Comparison of ENCODE assay signal across 8 cellular contexts in genomic region chr10:70477661-70478162, GRCh38. TPM values are rescaled to one million over a fixed set of nuclear protein-coding genes. Genes with fewer than 3 reads are reported as not detected.
DNase-seq lines count a peak whose midpoint lies in the region; ATAC-seq and TF ChIP-seq lines count a peak whose summit lies in the region.

No MANE protein-coding gene starts in this region.

- peak; percentile 67 for DNase-seq in GM13977 (ENCODE audit: low spot score)
- peak; percentile 87 for DNase-seq in RWPE1 (ENCODE audit: low spot score)
- peak; percentile 75 for DNase-seq in activated naive CD8-positive, alpha-beta T cell treated with anti-CD3 and anti-CD28 coated beads, Interleukin-2, amount 50 U/mL, for 24 hours
- DNase-seq in immature natural killer cell, result peak; percentile 52 to 58 (median 53)
- DNase-seq in stimulated activated CD4-positive, alpha-beta T cell treated with anti-CD3 and anti-CD28 coated beads, Interleukin-2, amount 100 ng/mL, for 48 hours, result peak; percentile 50 to 56
- no peak for DNase-seq in NCI-H1092 (lab: John Stamatoyannopoulos, UW)
- DNase-seq in NCI-H1048 (lab: John Stamatoyannopoulos, UW), result no peak

- no peaks in the 10 kb centered on the region for H3K9me3 Mint-ChIP-seq in activated naive CD8-positive, alpha-beta T cell treated with anti-CD3 and anti-CD28 coated beads, Interleukin-2, amount 50 U/mL, for 24 hours
- H3K9me3 Mint-ChIP-seq in immature natural killer cell, result no peaks in the 10 kb centered on the region

- peaks cover 21% of the 10 kb centered on the region for H3K27me3 Mint-ChIP-seq in activated naive CD8-positive, alpha-beta T cell treated with anti-CD3 and anti-CD28 coated beads, Interleukin-2, amount 50 U/mL, for 24 hours
- H3K27me3 Mint-ChIP-seq in immature natural killer cell (ENCODE audit: low read depth in 3 of 3), result peaks cover 2 to 13% (median 4%) of the 10 kb centered on the region in 3 donors

- H3K4me1 Mint-ChIP-seq in activated naive CD8-positive, alpha-beta T cell treated with anti-CD3 and anti-CD28 coated beads, Interleukin-2, amount 50 U/mL, for 24 hours, result peaks cover 49% of the 10 kb centered on the region
- H3K4me1 Mint-ChIP-seq in immature natural killer cell, result peaks cover 29 to 35% of the 10 kb centered on the region in 2 donors

- ATAC-seq in activated naive CD8-positive, alpha-beta T cell treated with anti-CD3 and anti-CD28 coated beads, Interleukin-2, amount 50 U/mL, for 24 hours, result peak; percentile 42
- ATAC-seq in GM21447 (IDR thresholded peaks at IDR 0.05; ENCODE audit: unreplicated experiment), result no peak

- no peaks in the 10 kb centered on the region for H3K36me3 Mint-ChIP-seq in activated naive CD8-positive, alpha-beta T cell treated with anti-CD3 and anti-CD28 coated beads, Interleukin-2, amount 50 U/mL, for 24 hours (ENCODE audit: low read depth)
- no peaks in the 10 kb centered on the region for H3K36me3 Mint-ChIP-seq in immature natural killer cell

- TF ChIP-seq CTCF in GM13977 (IDR thresholded peaks at IDR 0.05; ENCODE audit: extremely low read depth, insufficient read depth, missing control alignments) (no peak), RWPE1 (conservative IDR thresholded peaks at IDR 0.05; ENCODE audit: low read depth) (no peak)

- in situ Hi-C loops in GM13977 (cut with MboI; ENCODE audit: low pct_unique_long_range_greater_than_20kb, low sequenced_read_pairs, unreplicated experiment), result no loop called here

- peak overlapping the region; percentile 72 for H3K4me3 Mint-ChIP-seq in activated naive CD8-positive, alpha-beta T cell treated with anti-CD3 and anti-CD28 coated beads, Interleukin-2, amount 50 U/mL, for 24 hours
- H3K4me3 Mint-ChIP-seq in immature natural killer cell, result peak overlapping the region; percentile 47 to 78 (median 73)

- H3K27ac Mint-ChIP-seq in activated naive CD8-positive, alpha-beta T cell treated with anti-CD3 and anti-CD28 coated beads, Interleukin-2, amount 50 U/mL, for 24 hours, result peak overlapping the region; percentile 86
- H3K27ac Mint-ChIP-seq in immature natural killer cell, result peak overlapping the region in 2 of 6 donors; percentile 4 to 42

- H3K27ac ChIP-seq in RWPE1, result no peak overlapping the region

- CTCF ChIA-PET in RWPE1 (lab: Yijun Ruan, JAX), result interaction anchor here (0.6 to 3.6 kb wide), 5 partner anchors 16 to 681 kb away, joined by 3 to 18 read pairs (median 4); no protein-coding TSS in a partner anchor

- POLR2A ChIA-PET in RWPE1 (lab: Yijun Ruan, JAX; ENCODE audit: low non-redundant PET), result no interaction called here

RNA-seq across cellular contexts. Expression of gene PALD1, which starts 0.9 kb away (rescaled TPM):
- 1 to 10 TPM in 1 of 3 donors, under 1 TPM in 2; 0.12 to 2.2 (median 0.14) TPM for polyA plus RNA-seq in immature natural killer cell

RNA-seq across cellular contexts. Expression of gene NODAL, which starts 36.2 kb away (rescaled TPM):
- polyA plus RNA-seq in immature natural killer cell, result not detected

Comparison
In these comparisons a context has a peak if more than half of its experiments do, and no peak if none do; other contexts are left out.
1. DNase-seq: peak in GM13977 (single experiment), RWPE1 (single experiment), activated naive CD8-positive, alpha-beta T cell treated with anti-CD3 and anti-CD28 coated beads, Interleukin-2, amount 50 U/mL, for 24 hours (single experiment), immature natural killer cell (3 of 3) and stimulated activated CD4-positive, alpha-beta T cell treated with anti-CD3 and anti-CD28 coated beads, Interleukin-2, amount 100 ng/mL, for 48 hours (2 of 2); none in NCI-H1092 (single experiment) and NCI-H1048 (single experiment).